8 cellular contexts compared by ENCODE assay signal in the genomic region with DNA sequence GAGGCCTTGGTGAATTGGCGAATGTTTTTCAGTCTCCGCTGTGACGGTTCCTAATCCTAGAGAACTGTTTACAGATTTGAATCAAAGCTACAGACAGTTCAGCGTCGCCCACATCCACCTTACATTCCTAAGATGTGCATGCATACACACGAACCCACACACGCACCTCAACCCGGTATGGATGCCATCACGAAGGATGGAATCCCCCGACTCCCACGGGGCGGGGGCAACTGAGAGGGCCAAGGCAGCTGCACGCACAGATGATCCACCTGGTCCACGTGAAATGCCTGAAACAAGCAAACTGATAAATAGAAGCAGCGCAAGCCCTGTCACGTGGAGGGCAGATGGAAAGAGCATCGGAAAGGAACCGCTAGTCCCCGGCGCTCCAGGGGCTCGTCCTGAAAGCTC. TPM values are rescaled to one million over a fixed set of nuclear protein-coding genes. Genes with fewer than 3 reads are reported as not detected.
DNase-seq lines count a peak whose midpoint lies in the region; ATAC-seq and TF ChIP-seq lines count a peak whose summit lies in the region.

No MANE protein-coding gene starts in this region.

- no peaks in the 10 kb centered on the region for H3K36me3 ChIP-seq in GM23338 (ENCODE audit: insufficient read depth)
- peaks cover 9 to 10% of the 10 kb centered on the region in 2 donors for H3K36me3 ChIP-seq in mucosa of rectum (ENCODE audit: control insufficient read depth in 2 of 2, insufficient read depth in 2 of 2, low read length in 2 of 2)

- no peaks in the 10 kb centered on the region for H3K36me3 Mint-ChIP-seq in GM23338 (ENCODE audit: low read depth)
- peaks cover 32% of the 10 kb centered on the region for H3K36me3 Mint-ChIP-seq in stimulated activated effector memory CD8-positive, alpha-beta T cell treated with anti-CD3 and anti-CD28 coated beads, Interleukin-12 subunit alpha, Interleukin-12 subunit beta, amount 100 ng/mL, for 72 hours

- H4K20me1 ChIP-seq in GM23338 (replicated peaks; ENCODE audit: insufficient read depth): no peaks in the 10 kb centered on the region

- no peak for TF ChIP-seq CTCF in GM12864 (IDR thresholded peaks at IDR 0.05; ENCODE audit: low read depth, low read length, missing control alignments)
- TF ChIP-seq CTCF in GM23338 (conservative IDR thresholded peaks at IDR 0.05; ENCODE audit: low read depth in 2 of 2): no peak

- no peak for DNase-seq in GM12864 (ENCODE audit: low read depth)
- peak; percentile 53 for DNase-seq in GM23338 (ENCODE audit: low spot score)
- peak; percentile 35 to 40 for DNase-seq in Kasumi-1 (lab: John Stamatoyannopoulos, UW)
- peak; percentile 69 for DNase-seq in activated CD4-positive, alpha-beta T cell treated with anti-CD3 and anti-CD28 coated beads for 48 hours
- peak; percentile 34 to 62 for DNase-seq in dermis microvascular lymphatic vessel endothelial cell (ENCODE audit: low read depth in 2 of 2)
- DNase-seq in stimulated activated effector memory CD8-positive, alpha-beta T cell treated with anti-CD3 and anti-CD28 coated beads, Interleukin-12 subunit alpha, Interleukin-12 subunit beta, amount 100 ng/mL, for 72 hours (ENCODE audit: low spot score in 2 of 2): no peak
- no peak for DNase-seq in left lobe of liver (ENCODE audit: low spot score)

- H3K79me2 ChIP-seq in GM23338 (replicated peaks; ENCODE audit: insufficient read depth): 0 out of 2 replicates have a peak, but pooled peaks cover 8% of the 10 kb centered on the region

- no peaks in the 10 kb centered on the region for H3K9me3 ChIP-seq in mucosa of rectum (ENCODE audit: control insufficient read depth in 2 of 2, low read length in 2 of 2)

- 0 out of 2 replicates have a peak, but pooled peaks cover 3% of the 10 kb centered on the region for H3K27me3 ChIP-seq in GM23338 (ENCODE audit: insufficient read depth)
- no peaks in the 10 kb centered on the region for H3K27me3 ChIP-seq in mucosa of rectum (ENCODE audit: control insufficient read depth in 2 of 2, insufficient read depth in 2 of 2, low read length in 2 of 2)

- H3K4me1 Mint-ChIP-seq in GM23338: peaks cover 16% of the 10 kb centered on the region
- H3K4me1 Mint-ChIP-seq in stimulated activated effector memory CD8-positive, alpha-beta T cell treated with anti-CD3 and anti-CD28 coated beads, Interleukin-12 subunit alpha, Interleukin-12 subunit beta, amount 100 ng/mL, for 72 hours: peaks cover 17% of the 10 kb centered on the region

- no peak overlapping the region for H3K27ac ChIP-seq in GM23338 (ENCODE audit: low read depth)
- peak overlapping the region; percentile 77 to 88 for H3K27ac ChIP-seq in mucosa of rectum (ENCODE audit: low read depth in 2 of 2, low read length in 2 of 2)

- 0 out of 2 replicates have a peak, but pooled peaks cover 5% of the 10 kb centered on the region for H3K9me2 ChIP-seq in GM23338 (ENCODE audit: insufficient read depth)

- H3K4me1 ChIP-seq in GM23338 (ENCODE audit: insufficient read depth) (peaks cover 16% of the 10 kb centered on the region), mucosa of rectum (ENCODE audit: control insufficient read depth in 2 of 2, insufficient read depth in 2 of 2, low read length in 2 of 2) (no peaks in the 10 kb centered on the region)

- H3K9ac ChIP-seq in mucosa of rectum (ENCODE audit: low read depth in 1 of 2, low read length in 2 of 2): peak overlapping the region; percentile 79 to 83

- no peak overlapping the region for H3K27ac Mint-ChIP-seq in GM23338
- H3K27ac Mint-ChIP-seq in stimulated activated effector memory CD8-positive, alpha-beta T cell treated with anti-CD3 and anti-CD28 coated beads, Interleukin-12 subunit alpha, Interleukin-12 subunit beta, amount 100 ng/mL, for 72 hours: peak overlapping the region; percentile 91

- H2AFZ ChIP-seq in GM23338: peak overlapping the region; percentile 99

- ATAC-seq in GM23338: peak; percentile 12
- peak; percentile 80 for ATAC-seq in stimulated activated effector memory CD8-positive, alpha-beta T cell treated with anti-CD3 and anti-CD28 coated beads, Interleukin-12 subunit alpha, Interleukin-12 subunit beta, amount 100 ng/mL, for 72 hours
- no peak for ATAC-seq in left lobe of liver

- 0 out of 2 replicates have a peak, but pooled peaks cover 3% of the 10 kb centered on the region for H3F3A ChIP-seq in GM23338 (replicated peaks; ENCODE audit: low read depth)

- peak overlapping the region; percentile 97 for H3K4me3 Mint-ChIP-seq in GM23338
- H3K4me3 Mint-ChIP-seq in stimulated activated effector memory CD8-positive, alpha-beta T cell treated with anti-CD3 and anti-CD28 coated beads, Interleukin-12 subunit alpha, Interleukin-12 subunit beta, amount 100 ng/mL, for 72 hours: peak overlapping the region; percentile 90

- H3K4me2 ChIP-seq in GM23338: peak overlapping the region; percentile 99

- H3K27me3 Mint-ChIP-seq in GM23338 (ENCODE audit: insufficient read depth, low read depth, poor library complexity): peaks cover 9% of the 10 kb centered on the region

- H3K4me3 ChIP-seq in GM12864 (ENCODE audit: low read depth, low read length) (peak overlapping the region; percentile 94), GM23338 (peak overlapping the region; percentile 97), mucosa of rectum (ENCODE audit: low read length in 2 of 2) (peak overlapping the region; percentile 80 to 96)

- H3K9me3 Mint-ChIP-seq in GM23338: no peaks in the 10 kb centered on the region
- no peaks in the 10 kb centered on the region for H3K9me3 Mint-ChIP-seq in stimulated activated effector memory CD8-positive, alpha-beta T cell treated with anti-CD3 and anti-CD28 coated beads, Interleukin-12 subunit alpha, Interleukin-12 subunit beta, amount 100 ng/mL, for 72 hours

TF ChIP-seq in GM23338, 12 proteins besides CTCF, POLR2A, EP300 and RAD21 (continues in another document):
- TF ChIP-seq ZNF114 (CRISPR knock-in tag; IDR thresholded peaks at IDR 0.05) (no peak), EZH2 (IDR thresholded peaks at IDR 0.05; ENCODE audit: low read depth, unreplicated experiment) (no peak), EZH2phosphoT487 (IDR thresholded peaks at IDR 0.05; ENCODE audit: unreplicated experiment) (no peak), STAT1 (IDR thresholded peaks at IDR 0.05; ENCODE audit: unreplicated experiment) (no peak), NANOG (IDR thresholded peaks at IDR 0.05; ENCODE audit: borderline replicate concordance) (no peak), ZNF331 (CRISPR knock-in tag; IDR thresholded peaks at IDR 0.05; ENCODE audit: low read depth) (no peak), CREB1 (CRISPR knock-in tag; IDR thresholded peaks at IDR 0.05; ENCODE audit: low read depth) (no peak)
- TF ChIP-seq, protein P1, sequence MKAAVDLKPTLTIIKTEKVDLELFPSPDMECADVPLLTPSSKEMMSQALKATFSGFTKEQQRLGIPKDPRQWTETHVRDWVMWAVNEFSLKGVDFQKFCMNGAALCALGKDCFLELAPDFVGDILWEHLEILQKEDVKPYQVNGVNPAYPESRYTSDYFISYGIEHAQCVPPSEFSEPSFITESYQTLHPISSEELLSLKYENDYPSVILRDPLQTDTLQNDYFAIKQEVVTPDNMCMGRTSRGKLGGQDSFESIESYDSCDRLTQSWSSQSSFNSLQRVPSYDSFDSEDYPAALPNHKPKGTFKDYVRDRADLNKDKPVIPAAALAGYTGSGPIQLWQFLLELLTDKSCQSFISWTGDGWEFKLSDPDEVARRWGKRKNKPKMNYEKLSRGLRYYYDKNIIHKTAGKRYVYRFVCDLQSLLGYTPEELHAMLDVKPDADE (IDR thresholded peaks at IDR 0.05): no peak
- TF ChIP-seq, protein P2, sequence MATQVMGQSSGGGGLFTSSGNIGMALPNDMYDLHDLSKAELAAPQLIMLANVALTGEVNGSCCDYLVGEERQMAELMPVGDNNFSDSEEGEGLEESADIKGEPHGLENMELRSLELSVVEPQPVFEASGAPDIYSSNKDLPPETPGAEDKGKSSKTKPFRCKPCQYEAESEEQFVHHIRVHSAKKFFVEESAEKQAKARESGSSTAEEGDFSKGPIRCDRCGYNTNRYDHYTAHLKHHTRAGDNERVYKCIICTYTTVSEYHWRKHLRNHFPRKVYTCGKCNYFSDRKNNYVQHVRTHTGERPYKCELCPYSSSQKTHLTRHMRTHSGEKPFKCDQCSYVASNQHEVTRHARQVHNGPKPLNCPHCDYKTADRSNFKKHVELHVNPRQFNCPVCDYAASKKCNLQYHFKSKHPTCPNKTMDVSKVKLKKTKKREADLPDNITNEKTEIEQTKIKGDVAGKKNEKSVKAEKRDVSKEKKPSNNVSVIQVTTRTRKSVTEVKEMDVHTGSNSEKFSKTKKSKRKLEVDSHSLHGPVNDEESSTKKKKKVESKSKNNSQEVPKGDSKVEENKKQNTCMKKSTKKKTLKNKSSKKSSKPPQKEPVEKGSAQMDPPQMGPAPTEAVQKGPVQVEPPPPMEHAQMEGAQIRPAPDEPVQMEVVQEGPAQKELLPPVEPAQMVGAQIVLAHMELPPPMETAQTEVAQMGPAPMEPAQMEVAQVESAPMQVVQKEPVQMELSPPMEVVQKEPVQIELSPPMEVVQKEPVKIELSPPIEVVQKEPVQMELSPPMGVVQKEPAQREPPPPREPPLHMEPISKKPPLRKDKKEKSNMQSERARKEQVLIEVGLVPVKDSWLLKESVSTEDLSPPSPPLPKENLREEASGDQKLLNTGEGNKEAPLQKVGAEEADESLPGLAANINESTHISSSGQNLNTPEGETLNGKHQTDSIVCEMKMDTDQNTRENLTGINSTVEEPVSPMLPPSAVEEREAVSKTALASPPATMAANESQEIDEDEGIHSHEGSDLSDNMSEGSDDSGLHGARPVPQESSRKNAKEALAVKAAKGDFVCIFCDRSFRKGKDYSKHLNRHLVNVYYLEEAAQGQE (IDR thresholded peaks at IDR 0.05; ENCODE audit: unreplicated experiment): no peak

RNA-seq across cellular contexts. Expression of a gene that starts 0.4 kb away (rescaled TPM):
- total RNA-seq in GM23338 (2014; rRNA removed; shearing (Covaris generic)): 16.3 and 17.3 TPM in 2 replicates
- 10.0 and 10.6 TPM in 2 replicates for polyA plus RNA-seq in GM23338 (2016; fragmentation: Nextera tagmentation; extraction: Ambion mirVana)
- total RNA-seq in dermis microvascular lymphatic vessel endothelial cell (17.1 and 27.1 TPM in 2 replicates), left lobe of liver (6.8 TPM)

Comparison
In these comparisons a context has a peak if more than half of its experiments do, and no peak if none do; other contexts are left out.
1. DNase-seq: peak in GM23338 (single experiment), Kasumi-1 (2 of 2), activated CD4-positive, alpha-beta T cell treated with anti-CD3 and anti-CD28 coated beads for 48 hours (single experiment) and dermis microvascular lymphatic vessel endothelial cell (2 of 2); none in GM12864 (single experiment), stimulated activated effector memory CD8-positive, alpha-beta T cell treated with anti-CD3 and anti-CD28 coated beads, Interleukin-12 subunit alpha, Interleukin-12 subunit beta, amount 100 ng/mL, for 72 hours (0 of 2) and left lobe of liver (single experiment).
2. Peak in every context shown above with its lines, with median percentiles within 50 percentile points of each other: H3K4me3 ChIP-seq.